9 cellular contexts compared by ENCODE assay signal in genomic region chrX:69133561-69134542, GRCh38. TPM values are rescaled to one million over a fixed set of nuclear protein-coding genes. Genes with fewer than 3 reads are reported as not detected.
DNase-seq lines count a peak whose midpoint lies in the region; ATAC-seq and TF ChIP-seq lines count a peak whose summit lies in the region.
"Had no signal": no experiment of that assay in that cellular context is flagged by ENCODE, and none has a peak within 500 bp of the region (broad histone marks: within the 10 kb centered on the region; RNA-seq: fewer than 3 reads in every experiment).

No MANE protein-coding gene starts in this region.

- H3K27ac ChIP-seq in SJCRH30, result no peak overlapping the region
- H3K27ac ChIP-seq in heart right ventricle, result no peak overlapping the region
- no peak overlapping the region for H3K27ac ChIP-seq in upper lobe of right lung

- H3K4me3 ChIP-seq in SJCRH30, result no peak overlapping the region
- no peak overlapping the region for H3K4me3 ChIP-seq in heart right ventricle
- no peak overlapping the region for H3K4me3 ChIP-seq in upper lobe of right lung

- ATAC-seq in GM18909 (IDR thresholded peaks at IDR 0.05; ENCODE audit: poor library complexity, unreplicated experiment) (peak; percentile 45), heart right ventricle (peak in 6 of 8 donors; percentile 29 to 55 (median 46)), upper lobe of right lung (peak; percentile 74), HG03025 (IDR thresholded peaks at IDR 0.05; ENCODE audit: low FRiP score, unreplicated experiment) (no peak)
- ATAC-seq in activated T-cell treated with anti-CD3 and anti-CD28 coated beads, Interleukin-2, amount 50 U/mL, for 72 hours (replicated peaks in 1 of 2), result no peak

- H3K9me3 Mint-ChIP-seq in activated T-cell treated with anti-CD3 and anti-CD28 coated beads, Interleukin-2, amount 50 U/mL, for 72 hours, result no peaks in the 10 kb centered on the region
- H3K9me3 Mint-ChIP-seq: activated naive CD8-positive, alpha-beta T cell treated with anti-CD3 and anti-CD28 coated beads, Interleukin-2, amount 10 ng/mL, durations not matched to agents 7 days and 5 days had no signal

- DNase-seq in 8988T (peak; percentile 57), SJCRH30 (peak; percentile 30 to 54), heart right ventricle (peak in 1 of 2 donors; percentile 8), upper lobe of right lung (no peak)
- no peak for DNase-seq in effector CD8-positive, alpha-beta T cell (lab: John Stamatoyannopoulos, UW)
- DNase-seq in activated T-cell treated with anti-CD3 and anti-CD28 coated beads, Interleukin-2, amount 50 U/mL, for 72 hours, result no peak
- DNase-seq: activated naive CD8-positive, alpha-beta T cell treated with anti-CD3 and anti-CD28 coated beads, Interleukin-2, amount 10 ng/mL, durations not matched to agents 7 days and 5 days had no signal

- no peaks in the 10 kb centered on the region for H3K27me3 ChIP-seq in SJCRH30
- H3K27me3 ChIP-seq in heart right ventricle, result peaks cover 0 to 85% (median 0%) of the 10 kb centered on the region in 7 donors
- no peaks in the 10 kb centered on the region for H3K27me3 ChIP-seq in upper lobe of right lung

- no peaks in the 10 kb centered on the region for H3K4me1 Mint-ChIP-seq in activated T-cell treated with anti-CD3 and anti-CD28 coated beads, Interleukin-2, amount 50 U/mL, for 72 hours (ENCODE audit: low read depth)
- H3K4me1 Mint-ChIP-seq: activated naive CD8-positive, alpha-beta T cell treated with anti-CD3 and anti-CD28 coated beads, Interleukin-2, amount 10 ng/mL, durations not matched to agents 7 days and 5 days had no signal

- WGBS in heart right ventricle, 2 donors, result 34 to 42% methylated on average over 9 of the region's 9 CpGs

- H3K27me3 Mint-ChIP-seq in activated T-cell treated with anti-CD3 and anti-CD28 coated beads, Interleukin-2, amount 50 U/mL, for 72 hours (ENCODE audit: low read depth), result peaks cover 62% of the 10 kb centered on the region

- TF ChIP-seq CTCF in heart right ventricle (IDR thresholded peaks at IDR 0.05) (peak in 7 of 9 donors; percentile 33 to 51 (median 44)), upper lobe of right lung (IDR thresholded peaks at IDR 0.05) (peak; percentile 38)

- intact Hi-C loops in heart right ventricle (cut with DNase I), result loop anchor here in 1 of 10 donors (10.0 kb wide), 1 partner anchor 91 kb away; no protein-coding TSS in a partner anchor
- intact Hi-C loops in upper lobe of right lung (cut with DNase I), result no loop called here

- H3K4me3 Mint-ChIP-seq in activated T-cell treated with anti-CD3 and anti-CD28 coated beads, Interleukin-2, amount 50 U/mL, for 72 hours, result no peak overlapping the region
- H3K4me3 Mint-ChIP-seq: activated naive CD8-positive, alpha-beta T cell treated with anti-CD3 and anti-CD28 coated beads, Interleukin-2, amount 10 ng/mL, durations not matched to agents 7 days and 5 days had no signal

- no peaks in the 10 kb centered on the region for H3K36me3 ChIP-seq in SJCRH30
- H3K36me3 ChIP-seq in heart right ventricle, result no peaks in the 10 kb centered on the region
- H3K36me3 ChIP-seq in upper lobe of right lung, result no peaks in the 10 kb centered on the region

- H3K4me1 ChIP-seq in SJCRH30, result peaks cover 11% of the 10 kb centered on the region; the same call in 1 of the 2 replicates
- H3K4me1 ChIP-seq in heart right ventricle, result peaks cover 0 to 17% (median 0%) of the 10 kb centered on the region in 9 donors
- no peaks in the 10 kb centered on the region for H3K4me1 ChIP-seq in upper lobe of right lung

- no peaks in the 10 kb centered on the region for H3K36me3 Mint-ChIP-seq in activated T-cell treated with anti-CD3 and anti-CD28 coated beads, Interleukin-2, amount 50 U/mL, for 72 hours (ENCODE audit: insufficient read depth in 2 of 2)
- H3K36me3 Mint-ChIP-seq: activated naive CD8-positive, alpha-beta T cell treated with anti-CD3 and anti-CD28 coated beads, Interleukin-2, amount 10 ng/mL, durations not matched to agents 7 days and 5 days had no signal

- H3K9me3 ChIP-seq in SJCRH30 (replicated peaks) (no peaks in the 10 kb centered on the region), heart right ventricle (no peaks in the 10 kb centered on the region), upper lobe of right lung (no peaks in the 10 kb centered on the region)

- no peak overlapping the region for H3K27ac Mint-ChIP-seq in activated T-cell treated with anti-CD3 and anti-CD28 coated beads, Interleukin-2, amount 50 U/mL, for 72 hours
- H3K27ac Mint-ChIP-seq: activated naive CD8-positive, alpha-beta T cell treated with anti-CD3 and anti-CD28 coated beads, Interleukin-2, amount 10 ng/mL, durations not matched to agents 7 days and 5 days had no signal

RNA-seq across cellular contexts. Expression of gene PJA1, which starts 31.4 kb away (rescaled TPM):
- 43.6 and 49.3 TPM in 2 replicates for total RNA-seq in SJCRH30 (2014; rRNA removed; shearing (Covaris generic))
- 10 to 100 TPM in 9 of 10 donors, 1 to 10 TPM in 1; 9.0 to 20.2 (median 16.6) TPM for total RNA-seq in heart right ventricle
- 10 to 100 TPM in 1 of 2 donors, 1 to 10 TPM in 1; 4.5 to 10.8 TPM for polyA plus RNA-seq in heart right ventricle
- 23.6 TPM for total RNA-seq in upper lobe of right lung
- total RNA-seq in activated T-cell treated with anti-CD3 and anti-CD28 coated beads, Interleukin-2, amount 50 U/mL, for 72 hours, result 10 to 100 TPM; 26.3 to 27.4 TPM

Comparison
In these comparisons a context has a peak if more than half of its experiments do, and no peak if none do; other contexts are left out.
1. DNase-seq: peak in 8988T (single experiment) and SJCRH30 (2 of 2); none in upper lobe of right lung (single experiment), effector CD8-positive, alpha-beta T cell (single experiment) and activated T-cell treated with anti-CD3 and anti-CD28 coated beads, Interleukin-2, amount 50 U/mL, for 72 hours (0 of 2).
2. ATAC-seq: peak in GM18909 (single experiment), heart right ventricle (6 of 8) and upper lobe of right lung (single experiment); none in HG03025 (single experiment) and activated T-cell treated with anti-CD3 and anti-CD28 coated beads, Interleukin-2, amount 50 U/mL, for 72 hours (0 of 2).